8 cellular contexts compared by ENCODE assay signal in genomic region chr19:2457394-2458037, GRCh38. TPM values are rescaled to one million over a fixed set of nuclear protein-coding genes. Genes with fewer than 3 reads are reported as not detected.
DNase-seq lines count a peak whose midpoint lies in the region; ATAC-seq and TF ChIP-seq lines count a peak whose summit lies in the region.

No MANE protein-coding gene starts in this region.

- peak overlapping the region; percentile 92 for H2AFZ ChIP-seq in hepatocyte

- peak overlapping the region; percentile 60; the same call in 1 of the 2 replicates for H3K27ac Mint-ChIP-seq in WTC11

- intact Hi-C loops in spleen (cut with DNase I; ENCODE audit: low total_unique reads), result no loop called here

- H4K20me1 ChIP-seq in hepatocyte (ENCODE audit: insufficient read depth, poor library complexity, severe bottlenecking), result peaks cover 5% of the 10 kb centered on the region

- DNase-seq in HAP-1 (ENCODE audit: low spot score in 2 of 2), result no peak
- DNase-seq in WTC11 (ENCODE audit: low spot score), result no peak
- DNase-seq in hepatocyte (ENCODE audit: low spot score), result no peak
- no peak for DNase-seq in spleen
- DNase-seq in NCI-H1417 (lab: John Stamatoyannopoulos, UW), result no peak
- no peak for DNase-seq in activated CD4-positive, CD25-positive, alpha-beta regulatory T cell treated with anti-CD3 and anti-CD28 coated beads, Interleukin-2, amount 50 U/mL, for 72 hours
- DNase-seq in foreskin keratinocyte, result no peak

- H3K79me2 ChIP-seq in hepatocyte, result peaks cover 41% of the 10 kb centered on the region

- no peak for TF ChIP-seq POLR2A in spleen (IDR thresholded peaks at IDR 0.05)

- no peak for TF ChIP-seq CTCF in WTC11 (IDR thresholded peaks at IDR 0.05)
- no peak for TF ChIP-seq CTCF in hepatocyte (IDR thresholded peaks at IDR 0.05; ENCODE audit: poor library complexity)
- TF ChIP-seq CTCF in spleen (IDR thresholded peaks at IDR 0.05 in 8 of 11, conservative IDR thresholded peaks at IDR 0.05 in 3 of 11), result no peak
- no peak for TF ChIP-seq CTCF in foreskin keratinocyte (conservative IDR thresholded peaks at IDR 0.05)

- WGBS in hepatocyte (ENCODE audit: low lambda C conversion rate, missing lambda C conversion rate), result 91% methylated on average over 8 of the region's 8 CpGs
- 84 to 92% (median 88%) methylated on average over 8 of the region's 8 CpGs for WGBS in spleen, 5 donors

- in situ Hi-C loops in HAP-1 (cut with MboI; ENCODE audit: low sequenced_read_pairs), result no loop called here

- H3K36me3 ChIP-seq in HAP-1 (replicated peaks) (no peaks in the 10 kb centered on the region), hepatocyte (replicated peaks; ENCODE audit: insufficient read depth, low read depth) (no peaks in the 10 kb centered on the region), spleen (no peaks in the 10 kb centered on the region)

- peaks cover 23% of the 10 kb centered on the region for H3K4me1 Mint-ChIP-seq in WTC11

- peak overlapping the region; percentile 86 for H3K4me2 ChIP-seq in hepatocyte

- no peaks in the 10 kb centered on the region for H3K9me3 Mint-ChIP-seq in WTC11

- no peaks in the 10 kb centered on the region for H3K27me3 Mint-ChIP-seq in WTC11 (ENCODE audit: low read depth)

- POLR2A ChIA-PET in WTC11 (lab: Charles Lee), result interaction anchor here (1.0 to 1.5 kb wide), 4 partner anchors 19 to 154 kb away, joined by 3 to 14 read pairs (median 6); partner anchors contain the start of genes GADD45B and TIMM13

- peak overlapping the region; percentile 78 for H3K4me3 Mint-ChIP-seq in WTC11

- H3K27ac ChIP-seq in hepatocyte, result peak overlapping the region; percentile 84
- peak overlapping the region in 7 of 8 donors; percentile 65 to 84 (median 81) for H3K27ac ChIP-seq in spleen
- H3K27ac ChIP-seq in foreskin keratinocyte, result no peak overlapping the region

- H3K36me3 Mint-ChIP-seq in WTC11, result no peaks in the 10 kb centered on the region

- H3K27me3 ChIP-seq in HAP-1 (ENCODE audit: low read depth), result no peaks in the 10 kb centered on the region
- no peaks in the 10 kb centered on the region for H3K27me3 ChIP-seq in hepatocyte
- peaks cover 0 to 13% (median 0%) of the 10 kb centered on the region in 7 donors for H3K27me3 ChIP-seq in spleen (replicated peaks in 1 of 7)
- H3K27me3 ChIP-seq in foreskin keratinocyte, result no peaks in the 10 kb centered on the region

- H3K4me1 ChIP-seq in HAP-1 (peaks cover 16% of the 10 kb centered on the region), hepatocyte (ENCODE audit: insufficient read depth) (no peaks in the 10 kb centered on the region), spleen (peaks cover 14 to 63% (median 38%) of the 10 kb centered on the region in 6 donors), foreskin keratinocyte (peaks cover 3% of the 10 kb centered on the region)

- no peaks in the 10 kb centered on the region for H3K9me2 ChIP-seq in hepatocyte (replicated peaks; ENCODE audit: insufficient read depth)

- H3K9me3 ChIP-seq in HAP-1 (no peaks in the 10 kb centered on the region), hepatocyte (ENCODE audit: low read depth) (no peaks in the 10 kb centered on the region), spleen (no peaks in the 10 kb centered on the region)

- H3K4me3 ChIP-seq in HAP-1, result peak overlapping the region; percentile 32
- H3K4me3 ChIP-seq in hepatocyte, result peak overlapping the region; percentile 30
- peak overlapping the region in 6 of 8 donors; percentile 14 to 100 (median 98) for H3K4me3 ChIP-seq in spleen

- CTCF ChIA-PET in WTC11 (lab: Charles Lee), result interaction anchor here (0.6 to 2.4 kb wide), 8 partner anchors 22 to 306 kb away, joined by 3 to 12 read pairs (median 5); partner anchors contain the start of genes AP3D1 and TIMM13

- ATAC-seq in WTC11 (no peak), foreskin keratinocyte (no peak), HG03095 (IDR thresholded peaks at IDR 0.05; ENCODE audit: unreplicated experiment) (no peak)

TF ChIP-seq in WTC11, 78 proteins besides CTCF, POLR2A, EP300 and RAD21:
- TF ChIP-seq NR2C2 (CRISPR knock-in tag; IDR thresholded peaks at IDR 0.05), result no peak
- TF ChIP-seq ZNF121 (CRISPR knock-in tag; IDR thresholded peaks at IDR 0.05), result peak; percentile 88

RNA-seq across cellular contexts. Expression of gene LMNB2, which starts 0.8 kb away (rescaled TPM):
- total RNA-seq in WTC11 (2021) (204 to 216 TPM (median 212 TPM) in 3 replicates), hepatocyte (44.7 and 48.4 TPM in 2 replicates), spleen (10 to 100 TPM; 15.5 to 26.0 (median 21.6) TPM), foreskin keratinocyte (134 and 170 TPM in 2 replicates)
- polyA plus RNA-seq in hepatocyte (28.9 and 42.0 TPM in 2 replicates), spleen (10 to 100 TPM in 1 of 3 donors, 1 to 10 TPM in 2; 4.9 to 21.7 (median 8.9) TPM), foreskin keratinocyte (74.5 and 96.6 TPM in 2 replicates)

RNA-seq across cellular contexts. Expression of gene GADD45B, which starts 18.4 kb away (rescaled TPM):
- total RNA-seq in WTC11 (2021) (17.9 to 27.5 TPM (median 23.2 TPM) in 3 replicates), hepatocyte (126 and 129 TPM in 2 replicates), spleen (100 to 1,000 TPM in 1 of 7 donors, 10 to 100 TPM in 6; 57.4 to 114 (median 77.4) TPM), foreskin keratinocyte (39.5 and 40.9 TPM in 2 replicates)
- polyA plus RNA-seq in hepatocyte (229 and 299 TPM in 2 replicates), spleen (10 to 100 TPM; 40.6 to 76.9 (median 43.3) TPM), foreskin keratinocyte (49.8 and 51.1 TPM in 2 replicates)

RNA-seq across cellular contexts. Expression of gene TIMM13, which starts 30.1 kb away (rescaled TPM):
- total RNA-seq in WTC11 (2021) (296 to 342 TPM (median 309 TPM) in 3 replicates), hepatocyte (38.3 and 47.4 TPM in 2 replicates), spleen (10 to 100 TPM; 21.1 to 59.3 (median 44.2) TPM), foreskin keratinocyte (130 and 149 TPM in 2 replicates)
- polyA plus RNA-seq in hepatocyte (188 and 213 TPM in 2 replicates), spleen (10 to 100 TPM; 39.5 to 87.5 (median 84.1) TPM), foreskin keratinocyte (280 and 281 TPM in 2 replicates)

Comparison
In these comparisons a context has a peak if more than half of its experiments do, and no peak if none do; other contexts are left out.
1. H3K4me3 ChIP-seq: peak in every context shown above with its lines; median percentile 98 in spleen; 32 in HAP-1; 30 in hepatocyte.